Comparison of ENCODE assay signal across 1 cellular context in genomic region chr7:152436279-152437147, GRCh38.
TF ChIP-seq lines count a peak whose summit lies in the region.

No MANE protein-coding gene starts in this region.

TF ChIP-seq in K562, 482 proteins besides CTCF, POLR2A, EP300 and RAD21 (continued from another document and continues in another):
- peak; percentile 88 for TF ChIP-seq ETS1 (conservative IDR thresholded peaks at IDR 0.05; ENCODE audit: control insufficient read depth, low read depth, low read length)
- TF ChIP-seq KLF6 (CRISPR knock-in tag; IDR thresholded peaks at IDR 0.05; ENCODE audit: borderline replicate concordance) = no peak; the same call in 1 of the 2 replicates
- TF ChIP-seq ETV6 (IDR thresholded peaks at IDR 0.05; ENCODE audit: borderline replicate concordance in 1 of 2, low read depth in 2 of 2, low read length in 1 of 2) = no peak
- no peak; the same call in 1 of the 2 replicates for TF ChIP-seq ETV6 (CRISPR knock-in tag; IDR thresholded peaks at IDR 0.05; ENCODE audit: borderline replicate concordance)
- TF ChIP-seq, protein P1, sequence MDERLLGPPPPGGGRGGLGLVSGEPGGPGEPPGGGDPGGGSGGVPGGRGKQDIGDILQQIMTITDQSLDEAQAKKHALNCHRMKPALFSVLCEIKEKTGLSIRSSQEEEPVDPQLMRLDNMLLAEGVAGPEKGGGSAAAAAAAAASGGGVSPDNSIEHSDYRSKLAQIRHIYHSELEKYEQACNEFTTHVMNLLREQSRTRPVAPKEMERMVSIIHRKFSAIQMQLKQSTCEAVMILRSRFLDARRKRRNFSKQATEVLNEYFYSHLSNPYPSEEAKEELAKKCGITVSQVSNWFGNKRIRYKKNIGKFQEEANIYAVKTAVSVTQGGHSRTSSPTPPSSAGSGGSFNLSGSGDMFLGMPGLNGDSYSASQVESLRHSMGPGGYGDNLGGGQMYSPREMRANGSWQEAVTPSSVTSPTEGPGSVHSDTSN (CRISPR knock-in tag; IDR thresholded peaks at IDR 0.05; ENCODE audit: low read depth) = no peak
- TF ChIP-seq, protein P1 (tag; conservative IDR thresholded peaks at IDR 0.05; ENCODE audit: low read depth) = no peak
- no peak for TF ChIP-seq NBN (IDR thresholded peaks at IDR 0.05; ENCODE audit: low read depth)
- peak; percentile 94; the same call in 1 of the 2 replicates for TF ChIP-seq E2F1 (CRISPR knock-in tag; IDR thresholded peaks at IDR 0.05)
- no peak for TF ChIP-seq LEF1 (IDR thresholded peaks at IDR 0.05)
- TF ChIP-seq NFIX (CRISPR knock-in tag; IDR thresholded peaks at IDR 0.05; ENCODE audit: low read depth) = no peak
- peak; percentile 95 for TF ChIP-seq CXXC5 (CRISPR knock-in tag; IDR thresholded peaks at IDR 0.05)
- TF ChIP-seq STAT5B (CRISPR knock-in tag; IDR thresholded peaks at IDR 0.05) = no peak
- peak; percentile 76 to 85; a peak in 2 of 4 replicates for TF ChIP-seq SIN3A (IDR thresholded peaks at IDR 0.05; ENCODE audit: borderline replicate concordance in 2 of 2, control insufficient read depth in 1 of 2, low read depth in 2 of 2, low read length in 2 of 2)
- TF ChIP-seq ZNF583 (CRISPR knock-in tag; IDR thresholded peaks at IDR 0.05) = 0 out of 2 replicates have a peak, but pooled peaks have one; percentile 37
- TF ChIP-seq NR3C1 (CRISPR knock-in tag; IDR thresholded peaks at IDR 0.05) = peak; percentile 52; the same call in 1 of the 2 replicates
- TF ChIP-seq, protein P2, sequence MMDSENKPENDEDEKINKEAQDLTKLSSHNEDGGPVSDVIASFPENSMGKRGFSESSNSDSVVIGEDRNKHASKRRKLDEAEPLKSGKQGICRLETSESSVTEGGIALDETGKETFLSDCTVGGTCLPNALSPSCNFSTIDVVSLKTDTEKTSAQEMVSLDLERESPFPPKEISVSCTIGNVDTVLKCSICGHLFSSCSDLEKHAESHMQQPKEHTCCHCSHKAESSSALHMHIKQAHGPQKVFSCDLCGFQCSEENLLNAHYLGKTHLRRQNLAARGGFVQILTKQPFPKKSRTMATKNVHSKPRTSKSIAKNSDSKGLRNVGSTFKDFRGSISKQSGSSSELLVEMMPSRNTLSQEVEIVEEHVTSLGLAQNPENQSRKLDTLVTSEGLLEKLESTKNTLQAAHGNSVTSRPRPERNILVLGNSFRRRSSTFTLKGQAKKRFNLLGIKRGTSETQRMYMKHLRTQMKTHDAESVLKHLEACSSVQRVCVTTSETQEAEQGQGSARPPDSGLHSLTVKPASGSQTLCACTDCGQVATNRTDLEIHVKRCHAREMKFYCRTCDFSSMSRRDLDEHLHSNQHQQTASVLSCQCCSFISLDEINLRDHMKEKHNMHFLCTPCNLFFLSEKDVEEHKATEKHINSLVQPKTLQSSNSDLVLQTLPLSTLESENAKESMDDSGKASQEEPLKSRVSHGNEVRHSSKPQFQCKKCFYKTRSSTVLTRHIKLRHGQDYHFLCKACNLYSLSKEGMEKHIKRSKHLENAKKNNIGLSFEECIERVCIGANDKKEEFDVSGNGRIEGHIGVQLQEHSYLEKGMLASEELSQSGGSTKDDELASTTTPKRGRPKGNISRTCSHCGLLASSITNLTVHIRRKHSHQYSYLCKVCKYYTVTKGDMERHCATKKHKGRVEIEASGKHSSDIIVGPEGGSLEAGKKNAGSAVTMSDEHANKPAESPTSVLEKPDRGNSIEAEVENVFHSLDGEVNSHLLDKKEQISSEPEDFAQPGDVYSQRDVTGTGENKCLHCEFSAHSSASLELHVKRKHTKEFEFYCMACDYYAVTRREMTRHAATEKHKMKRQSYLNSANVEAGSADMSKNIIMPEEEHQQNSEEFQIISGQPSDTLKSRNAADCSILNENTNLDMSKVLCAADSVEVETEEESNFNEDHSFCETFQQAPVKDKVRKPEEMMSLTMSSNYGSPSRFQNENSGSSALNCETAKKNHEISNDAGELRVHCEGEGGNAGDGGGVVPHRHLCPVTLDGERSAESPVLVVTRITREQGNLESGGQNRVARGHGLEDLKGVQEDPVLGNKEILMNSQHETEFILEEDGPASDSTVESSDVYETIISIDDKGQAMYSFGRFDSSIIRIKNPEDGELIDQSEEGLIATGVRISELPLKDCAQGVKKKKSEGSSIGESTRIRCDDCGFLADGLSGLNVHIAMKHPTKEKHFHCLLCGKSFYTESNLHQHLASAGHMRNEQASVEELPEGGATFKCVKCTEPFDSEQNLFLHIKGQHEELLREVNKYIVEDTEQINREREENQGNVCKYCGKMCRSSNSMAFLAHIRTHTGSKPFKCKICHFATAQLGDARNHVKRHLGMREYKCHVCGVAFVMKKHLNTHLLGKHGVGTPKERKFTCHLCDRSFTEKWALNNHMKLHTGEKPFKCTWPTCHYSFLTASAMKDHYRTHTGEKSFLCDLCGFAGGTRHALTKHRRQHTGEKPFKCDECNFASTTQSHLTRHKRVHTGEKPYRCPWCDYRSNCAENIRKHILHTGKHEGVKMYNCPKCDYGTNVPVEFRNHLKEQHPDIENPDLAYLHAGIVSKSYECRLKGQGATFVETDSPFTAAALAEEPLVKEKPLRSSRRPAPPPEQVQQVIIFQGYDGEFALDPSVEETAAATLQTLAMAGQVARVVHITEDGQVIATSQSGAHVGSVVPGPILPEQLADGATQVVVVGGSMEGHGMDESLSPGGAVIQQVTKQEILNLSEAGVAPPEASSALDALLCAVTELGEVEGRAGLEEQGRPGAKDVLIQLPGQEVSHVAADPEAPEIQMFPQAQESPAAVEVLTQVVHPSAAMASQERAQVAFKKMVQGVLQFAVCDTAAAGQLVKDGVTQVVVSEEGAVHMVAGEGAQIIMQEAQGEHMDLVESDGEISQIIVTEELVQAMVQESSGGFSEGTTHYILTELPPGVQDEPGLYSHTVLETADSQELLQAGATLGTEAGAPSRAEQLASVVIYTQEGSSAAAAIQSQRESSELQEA (IDR thresholded peaks at IDR 0.05; ENCODE audit: low read depth) = no peak
- peak; percentile 85 for TF ChIP-seq ZC3H11A (IDR thresholded peaks at IDR 0.05; ENCODE audit: low read depth, low read length)
- peak; percentile 64 for TF ChIP-seq HCFC1 (IDR thresholded peaks at IDR 0.05; ENCODE audit: low read depth, low read length)
- TF ChIP-seq, protein P3, sequence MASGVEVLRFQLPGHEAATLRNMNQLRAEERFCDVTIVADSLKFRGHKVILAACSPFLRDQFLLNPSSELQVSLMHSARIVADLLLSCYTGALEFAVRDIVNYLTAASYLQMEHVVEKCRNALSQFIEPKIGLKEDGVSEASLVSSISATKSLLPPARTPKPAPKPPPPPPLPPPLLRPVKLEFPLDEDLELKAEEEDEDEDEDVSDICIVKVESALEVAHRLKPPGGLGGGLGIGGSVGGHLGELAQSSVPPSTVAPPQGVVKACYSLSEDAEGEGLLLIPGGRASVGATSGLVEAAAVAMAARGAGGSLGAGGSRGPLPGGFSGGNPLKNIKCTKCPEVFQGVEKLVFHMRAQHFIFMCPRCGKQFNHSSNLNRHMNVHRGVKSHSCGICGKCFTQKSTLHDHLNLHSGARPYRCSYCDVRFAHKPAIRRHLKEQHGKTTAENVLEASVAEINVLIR (CRISPR knock-in tag; IDR thresholded peaks at IDR 0.05) = peak; percentile 62
- peak; percentile 62; the same call in 1 of the 2 replicates for TF ChIP-seq ZBTB7A (IDR thresholded peaks at IDR 0.05; ENCODE audit: borderline replicate concordance, control insufficient read depth, low read depth, low read length)
- TF ChIP-seq TRIM24 (IDR thresholded peaks at IDR 0.05) = no peak
- TF ChIP-seq ZNF24 (IDR thresholded peaks at IDR 0.05) = peak; percentile 46; the same call in 1 of the 2 replicates
- peak; percentile 86 for TF ChIP-seq MYC (IDR thresholded peaks at IDR 0.05; ENCODE audit: low read depth, low read length)
- no peak for TF ChIP-seq MYC (CRISPR knock-in tag; IDR thresholded peaks at IDR 0.05; ENCODE audit: borderline replicate concordance, low read depth)
- TF ChIP-seq GMEB1 (CRISPR knock-in tag; IDR thresholded peaks at IDR 0.05) = peak; percentile 69
- TF ChIP-seq HNRNPL (IDR thresholded peaks at IDR 0.05; ENCODE audit: low read depth, low read length) = 0 out of 2 replicates have a peak, but pooled peaks have one; percentile 9
- no peak for TF ChIP-seq ZNF507 (tag; conservative IDR thresholded peaks at IDR 0.05)
- TF ChIP-seq CCNT2 (IDR thresholded peaks at IDR 0.05; ENCODE audit: borderline replicate concordance, extremely low read depth, insufficient read length, low read depth, low read length) = peak; percentile 93
- 0 out of 2 replicates have a peak, but pooled peaks have one; percentile 39 for TF ChIP-seq LCOR (CRISPR knock-in tag; IDR thresholded peaks at IDR 0.05)
- peak; percentile 88 for TF ChIP-seq ATF7 (IDR thresholded peaks at IDR 0.05)
- peak; percentile 64 for TF ChIP-seq BHLHE40 (IDR thresholded peaks at IDR 0.05; ENCODE audit: low read length)
- TF ChIP-seq, protein P4, sequence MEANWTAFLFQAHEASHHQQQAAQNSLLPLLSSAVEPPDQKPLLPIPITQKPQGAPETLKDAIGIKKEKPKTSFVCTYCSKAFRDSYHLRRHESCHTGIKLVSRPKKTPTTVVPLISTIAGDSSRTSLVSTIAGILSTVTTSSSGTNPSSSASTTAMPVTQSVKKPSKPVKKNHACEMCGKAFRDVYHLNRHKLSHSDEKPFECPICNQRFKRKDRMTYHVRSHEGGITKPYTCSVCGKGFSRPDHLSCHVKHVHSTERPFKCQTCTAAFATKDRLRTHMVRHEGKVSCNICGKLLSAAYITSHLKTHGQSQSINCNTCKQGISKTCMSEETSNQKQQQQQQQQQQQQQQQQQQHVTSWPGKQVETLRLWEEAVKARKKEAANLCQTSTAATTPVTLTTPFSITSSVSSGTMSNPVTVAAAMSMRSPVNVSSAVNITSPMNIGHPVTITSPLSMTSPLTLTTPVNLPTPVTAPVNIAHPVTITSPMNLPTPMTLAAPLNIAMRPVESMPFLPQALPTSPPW (CRISPR knock-in tag; IDR thresholded peaks at IDR 0.05) = peak; percentile 97
- TF ChIP-seq ZNF277 (CRISPR knock-in tag; IDR thresholded peaks at IDR 0.05; ENCODE audit: borderline replicate concordance) = no peak
- TF ChIP-seq HDAC3 (IDR thresholded peaks at IDR 0.05; ENCODE audit: borderline replicate concordance, partially characterized antibody) = no peak
- 0 out of 2 replicates have a peak, but pooled peaks have one; percentile 75 for TF ChIP-seq HIVEP1 (CRISPR knock-in tag; IDR thresholded peaks at IDR 0.05)
- TF ChIP-seq MLLT1 (IDR thresholded peaks at IDR 0.05) = 0 out of 4 replicates have a peak, but pooled peaks of 1 of the 2 experiments have one; percentile 20
- peak; percentile 30; the same call in 1 of the 2 replicates for TF ChIP-seq TCF3 (CRISPR knock-in tag; IDR thresholded peaks at IDR 0.05)
- no peak for TF ChIP-seq ZNF717 (CRISPR knock-in tag; IDR thresholded peaks at IDR 0.05)
